Comparison of ENCODE assay signal across 1 cellular context in genomic region chr2:160384791-160385190, GRCh38.
TF ChIP-seq lines count a peak whose summit lies in the region.

No MANE protein-coding gene starts in this region.

TF ChIP-seq in GM23338, 12 proteins besides CTCF, POLR2A, EP300 and RAD21 (continued from another document):
- TF ChIP-seq ETS1 (IDR thresholded peaks at IDR 0.05) (no peak), ZNF114 (CRISPR knock-in tag; IDR thresholded peaks at IDR 0.05) (no peak), POLR2AphosphoS5 (IDR thresholded peaks at IDR 0.05; ENCODE audit: low read depth) (no peak)
TF ChIP-seq in GM23338: peak in this region for 0.
